23 cellular contexts compared by ENCODE assay signal in the genomic region with DNA sequence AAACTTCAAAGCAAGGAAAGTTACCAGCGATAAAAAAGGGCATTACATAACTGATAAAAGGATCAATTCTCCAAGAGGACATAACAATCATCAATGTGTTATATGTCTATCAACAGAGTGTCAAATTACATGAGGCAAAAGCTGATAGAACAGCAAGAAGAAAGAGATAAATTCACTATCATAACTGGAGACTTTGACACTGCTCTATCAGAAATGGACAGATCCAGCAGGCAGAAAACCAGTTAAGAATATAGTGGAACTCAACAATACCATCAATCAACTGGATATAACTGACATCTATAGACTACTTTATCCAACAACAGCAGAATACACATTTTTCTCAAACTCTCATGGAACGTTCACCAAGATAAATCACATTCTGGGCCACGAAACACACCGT.
"Had no signal": no experiment of that assay in that cellular context is flagged by ENCODE, and none has a peak within 500 bp of the region (broad histone marks: within the 10 kb centered on the region; RNA-seq: fewer than 3 reads in every experiment).

No MANE protein-coding gene starts in this region.

- H3K4me3 ChIP-seq: coronary artery, gastroesophageal sphincter, heart left ventricle, hepatocyte, left lung, mucosa of descending colon, pancreas, smooth muscle cell, stomach, testis, tibial artery had no signal

- ATAC-seq: gastroesophageal sphincter; heart left ventricle; left cardiac atrium; left lung; mucosa of descending colon; natural killer cell treated with Interleukin-12 subunit alpha and Interleukin-12 subunit beta and Interleukin-15 and Interleukin-18, amount 100 ng/mL, for 72 hours; pancreas; sciatic nerve; stimulated activated effector memory CD8-positive, alpha-beta T cell treated with anti-CD3 and anti-CD28 coated beads, Interleukin-12 subunit alpha, Interleukin-12 subunit beta, amount 100 ng/mL, for 72 hours had no signal

- DNase-seq: dermis blood vessel endothelial cell; effector memory CD4-positive, alpha-beta T cell; heart left ventricle; left cardiac atrium; left lung; mesenchymal stem cell; mucosa of descending colon; naive B cell; pancreas; stimulated activated CD4-positive, alpha-beta T cell treated with anti-CD3 and anti-CD28 coated beads, Interleukin-2, amount 100 ng/mL, for 24 hours; stimulated activated CD4-positive, alpha-beta T cell treated with anti-CD3 and anti-CD28 coated beads, Interleukin-4, amount 100 ng/mL, for 24 hours; stimulated activated naive CD4-positive, alpha-beta T cell treated with Interleukin-2 at 50 U/mL for 16 hours; stomach; testis; tibial artery had no signal

- H3K27ac ChIP-seq: coronary artery, gastroesophageal sphincter, heart left ventricle, hepatocyte, left lung, neutrophil, pancreas, stomach, testis, tibial artery had no signal

- H3K27me3 ChIP-seq: gastroesophageal sphincter, heart left ventricle, hepatocyte, left lung, neutrophil, pancreas, stomach, testis, tibial artery had no signal

- H3K9me3 ChIP-seq: neutrophil, pancreas, testis, tibial artery had no signal

- H3K4me1 ChIP-seq: gastroesophageal sphincter, pancreas, testis had no signal

- H3K4me2 ChIP-seq: hepatocyte, smooth muscle cell had no signal

- H2AFZ ChIP-seq: hepatocyte had no signal
